Comparison of ENCODE assay signal across 8 cellular contexts in the genomic region with DNA sequence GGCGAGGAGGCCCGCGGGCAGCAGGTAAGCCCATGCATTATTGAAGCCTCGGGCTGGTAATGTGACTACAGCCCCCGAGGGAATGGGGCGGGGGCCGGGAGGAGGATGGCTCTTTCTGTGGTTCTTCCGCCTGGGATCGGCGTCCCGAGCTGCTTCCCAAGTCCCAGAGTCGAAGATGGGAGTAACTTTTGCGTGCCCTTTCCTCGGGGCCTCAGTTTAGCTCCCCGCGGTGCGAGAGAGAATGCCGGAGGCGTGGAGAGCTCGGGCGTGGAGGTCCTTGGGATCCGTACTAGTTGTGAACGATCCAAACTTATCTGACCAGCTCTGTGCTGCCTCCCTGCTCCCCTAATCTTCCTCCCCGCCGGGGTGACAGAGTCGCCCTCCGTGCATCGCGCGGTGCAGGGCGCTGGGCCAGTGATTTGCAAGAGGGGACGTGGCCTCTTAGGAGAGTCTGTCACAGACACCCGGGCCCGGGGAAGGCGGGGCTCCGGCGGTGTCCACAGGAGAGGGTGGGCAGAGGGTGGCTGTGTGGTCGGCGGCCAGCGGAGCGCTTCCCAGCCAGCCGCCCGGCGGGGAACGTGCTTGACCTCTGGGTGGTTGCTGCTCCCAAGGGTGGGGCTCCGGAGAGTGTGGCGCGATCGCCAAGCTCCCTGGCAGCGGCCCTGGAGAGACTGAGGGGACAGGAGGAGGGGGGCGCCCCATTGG. TPM values are rescaled to one million over a fixed set of nuclear protein-coding genes. Genes with fewer than 3 reads are reported as not detected.
DNase-seq lines count a peak whose midpoint lies in the region; ATAC-seq and TF ChIP-seq lines count a peak whose summit lies in the region.

No MANE protein-coding gene starts in this region.

- peak overlapping the region; percentile 72; the same call in 1 of the 2 replicates for H3K4me2 ChIP-seq in KMS-11

- H3K4me1 ChIP-seq in KMS-11 (ENCODE audit: low read depth, poor library complexity, severe bottlenecking) (no peaks in the 10 kb centered on the region), ectodermal cell (ENCODE audit: control insufficient read depth, insufficient read depth, low read length) (peaks cover 7% of the 10 kb centered on the region), right lobe of liver (peaks cover 0 to 17% (median 5%) of the 10 kb centered on the region in 4 donors)

- intact Hi-C loops in right lobe of liver (cut with DNase I) = no loop called here

- peak overlapping the region; percentile 97 for H2AFZ ChIP-seq in KMS-11 (ENCODE audit: low read depth)

- ATAC-seq in GM21360 (IDR thresholded peaks at IDR 0.05; ENCODE audit: unreplicated experiment) (peak; percentile 28), right lobe of liver (peak; percentile 69 to 81 (median 73)), HG03469 (IDR thresholded peaks at IDR 0.05; ENCODE audit: unreplicated experiment) (no peak)

- H3K9me3 ChIP-seq in ectodermal cell (ENCODE audit: control insufficient read depth, low read length) (no peaks in the 10 kb centered on the region), right lobe of liver (no peaks in the 10 kb centered on the region)

- TF ChIP-seq CTCF in KMS-11 (conservative IDR thresholded peaks at IDR 0.05; ENCODE audit: low read depth, low read length) = no peak
- TF ChIP-seq CTCF in right lobe of liver (IDR thresholded peaks at IDR 0.05) = no peak

- H3K9ac ChIP-seq in KMS-11 = no peak overlapping the region

- H3K27ac ChIP-seq in KMS-11 (no peak overlapping the region), ectodermal cell (ENCODE audit: insufficient read depth, low read depth, low read length, poor library complexity, severe bottlenecking) (peak overlapping the region; percentile 98), right lobe of liver (peak overlapping the region; percentile 92 to 96 (median 96))

- no peaks in the 10 kb centered on the region for H3K79me2 ChIP-seq in KMS-11 (ENCODE audit: insufficient read depth, low read depth)

- TF ChIP-seq POLR2A in right lobe of liver (IDR thresholded peaks at IDR 0.05) = peak; percentile 59

- H3K27me3 ChIP-seq in KMS-11 (ENCODE audit: insufficient read depth, low read depth) (no peaks in the 10 kb centered on the region), ectodermal cell (ENCODE audit: control insufficient read depth, insufficient read depth, low read length, poor library complexity, severe bottlenecking) (peaks cover 5% of the 10 kb centered on the region), right lobe of liver (no peaks in the 10 kb centered on the region)

- WGBS in ectodermal cell, 2 experiments = 1% methylated on average over 51 of the region's 51 CpGs
- 0% methylated on average over 19 of the region's 51 CpGs for WGBS in right lobe of liver (ENCODE audit: insufficient coverage, low coverage, low lambda C conversion rate, missing lambda C conversion rate)

- H3K36me3 ChIP-seq in KMS-11 (ENCODE audit: insufficient read depth) (no peaks in the 10 kb centered on the region), ectodermal cell (ENCODE audit: control insufficient read depth, insufficient read depth, low read length) (no peaks in the 10 kb centered on the region), right lobe of liver (no peaks in the 10 kb centered on the region)

- DNase-seq in CD1c-positive myeloid dendritic cell (ENCODE audit: extremely low spot score) = peak; percentile 54
- peak; percentile 22 to 30 for DNase-seq in activated CD4-positive, alpha-beta T cell treated with anti-CD3 and anti-CD28 coated beads for 4 hours
- DNase-seq in right lobe of liver = peak; percentile 86 to 92 (median 91)
- peak in 2 of 3 experiments; percentile 6 to 19 for DNase-seq in stimulated activated CD4-positive, alpha-beta T cell treated with anti-CD3 and anti-CD28 coated beads, TNF-alpha, amount 100 ng/mL, for 24 hours (ENCODE audit: low read depth in 3 of 3)

- H4K20me1 ChIP-seq in KMS-11 (ENCODE audit: insufficient read depth) = no peaks in the 10 kb centered on the region

- H3K4me3 ChIP-seq in KMS-11 (IDR thresholded peaks at IDR 0.05; ENCODE audit: insufficient read depth, low read depth, low read length) (no peak overlapping the region), ectodermal cell (ENCODE audit: insufficient read depth, low read depth, low read length) (peak overlapping the region; percentile 66), right lobe of liver (peak overlapping the region; percentile 80 to 94 (median 89))

RNA-seq across cellular contexts. Expression of a gene that starts 0.8 kb away (rescaled TPM):
- 34.3 TPM for polyA plus RNA-seq in ectodermal cell (2013, experiment 1 of 4)
- 40.0 TPM for polyA plus RNA-seq in ectodermal cell (2013, experiment 2 of 4)
- polyA plus RNA-seq in ectodermal cell (2013, experiment 3 of 4) = 28.7 TPM
- 31.6 TPM for polyA plus RNA-seq in ectodermal cell (2013, experiment 4 of 4)
- total RNA-seq in right lobe of liver = 10 to 100 TPM; 27.7 to 66.5 (median 40.8) TPM

Comparison
In these comparisons a context has a peak if more than half of its experiments do, and no peak if none do; other contexts are left out.
1. DNase-seq: peak in every context shown above with its lines; median percentile 91 in right lobe of liver; 54 in CD1c-positive myeloid dendritic cell; 26 in activated CD4-positive, alpha-beta T cell treated with anti-CD3 and anti-CD28 coated beads for 4 hours; 12 in stimulated activated CD4-positive, alpha-beta T cell treated with anti-CD3 and anti-CD28 coated beads, TNF-alpha, amount 100 ng/mL, for 24 hours.